10 cellular contexts compared by ENCODE assay signal in the genomic region with DNA sequence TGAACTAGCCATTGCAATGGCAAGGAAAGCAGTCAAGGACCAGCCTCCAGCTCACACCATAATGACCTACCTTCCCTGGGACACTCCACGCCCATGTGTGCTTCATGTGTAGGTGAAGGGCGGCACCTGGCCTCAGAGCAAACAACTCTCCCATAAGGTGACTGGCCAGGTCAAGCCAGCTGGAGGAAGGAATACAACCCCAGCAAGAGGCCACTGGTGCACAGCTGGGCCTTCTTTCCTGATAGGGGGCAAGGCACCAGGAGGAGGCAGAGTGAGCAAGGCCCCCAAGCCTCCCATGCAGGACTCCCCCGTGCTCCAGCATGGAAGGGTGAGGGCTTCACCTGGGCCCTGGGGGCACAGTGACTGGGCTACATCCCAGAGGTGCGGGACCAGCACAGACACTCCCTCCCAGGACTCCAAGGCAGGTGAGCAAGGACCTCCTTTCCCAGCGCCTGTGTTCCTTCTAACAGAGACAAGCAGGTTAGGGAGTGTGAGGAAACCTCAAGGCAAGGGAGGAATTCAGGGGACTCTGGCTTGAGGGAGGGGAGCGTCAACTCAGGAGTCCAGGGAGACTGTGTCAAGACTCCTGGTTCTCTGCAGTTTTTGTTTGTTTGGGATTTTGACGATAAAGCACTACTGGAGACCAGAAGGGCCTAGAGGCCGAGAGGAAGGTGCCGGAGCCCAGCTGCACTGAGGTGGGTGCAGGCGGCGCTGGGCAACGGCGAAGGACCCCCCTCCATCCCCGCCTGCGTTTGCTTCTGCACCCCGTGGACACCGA. TPM values are rescaled to one million over a fixed set of nuclear protein-coding genes. Genes with fewer than 3 reads are reported as not detected.
A peak's percentile ranks its signal among the peaks of the same experiment; 100 is the strongest.
DNase-seq lines count a peak whose midpoint lies in the region; ATAC-seq and TF ChIP-seq lines count a peak whose summit lies in the region.
"Had no signal": no experiment of that assay in that cellular context is flagged by ENCODE, and none has a peak within 500 bp of the region (broad histone marks: within the 10 kb centered on the region; RNA-seq: fewer than 3 reads in every experiment).

No MANE protein-coding gene starts in this region.

- no peak overlapping the region for H3K4me2 ChIP-seq in GM23248 (ENCODE audit: unreplicated experiment)

- H3F3A ChIP-seq in GM23248 (ENCODE audit: insufficient read depth), result no peaks in the 10 kb centered on the region

- H3K27me3 ChIP-seq in spleen (replicated peaks in 1 of 7) (peaks cover 0 to 79% (median 49%) of the 10 kb centered on the region in 7 donors), GM23248 (replicated peaks; ENCODE audit: insufficient read depth) (peaks cover 21% of the 10 kb centered on the region)
- H3K27me3 ChIP-seq: vagina had no signal

- no peak for DNase-seq in activated CD4-positive, alpha-beta T cell treated with anti-CD3 and anti-CD28 coated beads, Interleukin-2, amount 10 ng/mL, durations not matched to agents 24 days and 14 days
- no peak for DNase-seq in activated CD4-positive, alpha-beta T cell treated with anti-CD3 and anti-CD28 coated beads for 1 hour
- DNase-seq in NCI-H774 (lab: John Stamatoyannopoulos, UW) (peak; percentile 30), glutamatergic neuron (no peak), spleen (peak; percentile 55), GM23248 (no peak), CD14-positive monocyte (ENCODE audit: low spot score) (no peak)
- DNase-seq: NCI-H226 had no signal

- H3K4me1 ChIP-seq in spleen (peaks cover 10 to 29% (median 16%) of the 10 kb centered on the region in 6 donors), GM23248 (ENCODE audit: insufficient read depth) (no peaks in the 10 kb centered on the region)

- H3K27ac Mint-ChIP-seq in activated CD4-positive, alpha-beta T cell treated with anti-CD3 and anti-CD28 coated beads, Interleukin-2, amount 10 ng/mL, durations not matched to agents 24 days and 14 days, result no peak overlapping the region
- H3K27ac Mint-ChIP-seq in glutamatergic neuron (ENCODE audit: unreplicated experiment) (peak overlapping the region; percentile 72), CD14-positive monocyte (no peak overlapping the region)

- H3K27ac ChIP-seq in spleen, result no peak overlapping the region
- no peak overlapping the region for H3K27ac ChIP-seq in GM23248
- H3K27ac ChIP-seq: vagina had no signal

- no peaks in the 10 kb centered on the region for H3K36me3 Mint-ChIP-seq in activated CD4-positive, alpha-beta T cell treated with anti-CD3 and anti-CD28 coated beads, Interleukin-2, amount 10 ng/mL, durations not matched to agents 24 days and 14 days (ENCODE audit: low read depth)
- H3K36me3 Mint-ChIP-seq in glutamatergic neuron (ENCODE audit: unreplicated experiment) (peaks cover 7% of the 10 kb centered on the region), CD14-positive monocyte (no peaks in the 10 kb centered on the region)

- H3K27me3 Mint-ChIP-seq in activated CD4-positive, alpha-beta T cell treated with anti-CD3 and anti-CD28 coated beads, Interleukin-2, amount 10 ng/mL, durations not matched to agents 24 days and 14 days, result peaks cover 28% of the 10 kb centered on the region
- H3K27me3 Mint-ChIP-seq in glutamatergic neuron (ENCODE audit: unreplicated experiment) (peaks cover 30% of the 10 kb centered on the region), CD14-positive monocyte (ENCODE audit: low read depth in 3 of 3) (peaks cover 40 to 67% (median 50%) of the 10 kb centered on the region in 3 donors)

- in situ Hi-C loops in GM23248 (cut with MboI), result no loop called here

- peaks cover 7% of the 10 kb centered on the region for H3K9me3 Mint-ChIP-seq in activated CD4-positive, alpha-beta T cell treated with anti-CD3 and anti-CD28 coated beads, Interleukin-2, amount 10 ng/mL, durations not matched to agents 24 days and 14 days
- peaks cover 4% of the 10 kb centered on the region for H3K9me3 Mint-ChIP-seq in glutamatergic neuron (ENCODE audit: unreplicated experiment)
- peaks cover 0 to 24% (median 10%) of the 10 kb centered on the region in 7 donors for H3K9me3 Mint-ChIP-seq in CD14-positive monocyte

- no peak for ATAC-seq in GM19324 (IDR thresholded peaks at IDR 0.05; ENCODE audit: low FRiP score, unreplicated experiment)

- peaks cover 0 to 7% (median 1%) of the 10 kb centered on the region in 8 donors for H3K9me3 ChIP-seq in spleen
- no peaks in the 10 kb centered on the region for H3K9me3 ChIP-seq in GM23248 (ENCODE audit: low read depth)
- H3K9me3 ChIP-seq: vagina had no signal

- H3K79me2 ChIP-seq in GM23248 (ENCODE audit: insufficient read depth), result no peaks in the 10 kb centered on the region

- no peak overlapping the region for H3K9ac ChIP-seq in GM23248

- no peaks in the 10 kb centered on the region for H3K36me3 ChIP-seq in spleen
- H3K36me3 ChIP-seq in GM23248 (ENCODE audit: low read depth), result no peaks in the 10 kb centered on the region
- H3K36me3 ChIP-seq: vagina had no signal

- no peak for TF ChIP-seq CTCF in glutamatergic neuron (IDR thresholded peaks at IDR 0.05; ENCODE audit: partially characterized antibody, unreplicated experiment)
- TF ChIP-seq CTCF in spleen (IDR thresholded peaks at IDR 0.05 in 8 of 11, conservative IDR thresholded peaks at IDR 0.05 in 3 of 11), result no peak
- no peak for TF ChIP-seq CTCF in CD14-positive monocyte (IDR thresholded peaks at IDR 0.05)

- no peaks in the 10 kb centered on the region for H3K9me2 ChIP-seq in GM23248 (ENCODE audit: insufficient read depth)

- H3K4me3 ChIP-seq in spleen (peak overlapping the region in 2 of 8 donors; percentile 2 to 61), GM23248 (no peak overlapping the region)

- H3K4me1 Mint-ChIP-seq in activated CD4-positive, alpha-beta T cell treated with anti-CD3 and anti-CD28 coated beads, Interleukin-2, amount 10 ng/mL, durations not matched to agents 24 days and 14 days, result no peaks in the 10 kb centered on the region
- H3K4me1 Mint-ChIP-seq in glutamatergic neuron (ENCODE audit: low read depth, unreplicated experiment), result peaks cover 15% of the 10 kb centered on the region
- no peaks in the 10 kb centered on the region for H3K4me1 Mint-ChIP-seq in CD14-positive monocyte

- 36 to 51% (median 49%) methylated on average over 16 to 17 of the region's 17 CpGs for WGBS in spleen, 5 donors
- 17 to 18% methylated on average over 17 of the region's 17 CpGs for WGBS in GM23248 (ENCODE audit: low coverage in 1 of 2, low lambda C conversion rate in 2 of 2, missing lambda C conversion rate in 2 of 2), 2 experiments

- TF ChIP-seq POLR2A in spleen (IDR thresholded peaks at IDR 0.05), result no peak

- intact Hi-C loops in activated CD4-positive, alpha-beta T cell treated with anti-CD3 and anti-CD28 coated beads, Interleukin-2, amount 10 ng/mL, durations not matched to agents 24 days and 14 days (cut with micrococcal nuclease), result no loop called here
- intact Hi-C loops in spleen (cut with DNase I; ENCODE audit: low total_unique reads), result no loop called here
- intact Hi-C loops in CD14-positive monocyte (cut with micrococcal nuclease), result no loop called here

- no peak overlapping the region for H2AFZ ChIP-seq in GM23248

- no peaks in the 10 kb centered on the region for H4K20me1 ChIP-seq in GM23248 (ENCODE audit: insufficient read depth)

- H3K4me3 Mint-ChIP-seq in activated CD4-positive, alpha-beta T cell treated with anti-CD3 and anti-CD28 coated beads, Interleukin-2, amount 10 ng/mL, durations not matched to agents 24 days and 14 days, result peak overlapping the region; percentile 52
- H3K4me3 Mint-ChIP-seq in glutamatergic neuron (ENCODE audit: unreplicated experiment) (peak overlapping the region; percentile 86), CD14-positive monocyte (peak overlapping the region in 1 of 2 donors; percentile 81)

RNA-seq across cellular contexts. Expression of a gene that starts 1.7 kb away (rescaled TPM):
- 0.31 and 0.33 TPM in 2 replicates for total RNA-seq in activated CD4-positive, alpha-beta T cell treated with anti-CD3 and anti-CD28 coated beads, Interleukin-2, amount 10 ng/mL, durations not matched to agents 24 days and 14 days
- 49.0 TPM for total RNA-seq in glutamatergic neuron (ENCODE audit: unreplicated experiment)
- 10 to 100 TPM in 6 of 7 donors, 1 to 10 TPM in 1; 7.9 to 22.8 (median 16.8) TPM for total RNA-seq in spleen
- polyA plus RNA-seq in spleen, result 10 to 100 TPM in 1 of 3 donors, 1 to 10 TPM in 2; 7.0 to 19.4 (median 7.8) TPM
- total RNA-seq in GM23248 (2014; rRNA removed; shearing (Covaris generic)), result not detected in 2 replicates
- polyA plus RNA-seq in GM23248 (2016; fragmentation: Nextera tagmentation; extraction: Ambion mirVana), result 0.13 TPM in 1 of 2 replicates, not detected in the other
- under 1 TPM; 0.25 to 0.97 TPM for polyA plus RNA-seq in CD14-positive monocyte

Comparison
In these comparisons a context has a peak if more than half of its experiments do, and no peak if none do; other contexts are left out.
1. DNase-seq: peak in NCI-H774 (single experiment) and spleen (single experiment); none in activated CD4-positive, alpha-beta T cell treated with anti-CD3 and anti-CD28 coated beads, Interleukin-2, amount 10 ng/mL, durations not matched to agents 24 days and 14 days (single experiment), activated CD4-positive, alpha-beta T cell treated with anti-CD3 and anti-CD28 coated beads for 1 hour (single experiment), glutamatergic neuron (single experiment), GM23248 (single experiment) and CD14-positive monocyte (single experiment).